In the genomic region with DNA sequence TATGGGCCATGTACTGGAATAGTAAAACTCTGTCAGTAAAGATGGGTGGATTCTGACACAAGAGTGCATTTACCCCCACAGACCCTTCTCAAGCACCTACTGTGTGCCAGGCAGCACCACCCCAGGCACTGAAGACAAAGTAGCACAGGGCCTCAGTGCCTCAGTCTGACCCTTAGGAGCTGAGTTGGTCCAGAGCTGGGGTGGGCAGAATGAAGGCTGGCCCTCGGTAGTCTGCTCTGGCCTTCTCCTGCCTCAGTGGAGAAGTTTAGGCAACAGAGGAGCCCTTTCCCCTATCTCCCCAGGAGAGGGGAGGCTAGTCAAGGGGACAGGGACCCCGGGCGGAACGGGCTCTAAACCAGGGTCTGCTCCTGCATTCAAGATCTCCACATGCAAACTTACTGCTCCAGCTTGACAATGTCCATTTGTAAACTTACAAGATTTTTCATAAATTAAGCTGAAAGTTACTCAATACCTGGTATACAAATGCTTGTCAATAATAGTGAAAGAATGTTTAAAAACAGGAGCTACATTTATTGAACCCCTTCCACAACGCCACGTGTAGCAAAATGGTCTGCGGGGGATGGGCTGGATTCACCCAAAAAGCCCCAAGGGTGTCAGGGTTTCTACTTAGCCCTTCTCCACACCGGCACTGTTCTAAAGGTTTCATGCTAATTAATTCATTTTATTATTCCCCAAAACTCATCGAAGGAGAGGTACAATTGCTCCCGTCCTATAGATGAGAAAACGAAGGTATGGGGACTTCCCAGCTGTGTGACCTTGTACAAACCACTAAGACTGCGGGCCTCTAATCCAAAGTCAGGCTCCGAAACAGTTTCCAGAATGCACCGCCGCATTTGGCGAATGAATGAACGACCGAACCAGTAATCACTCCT, we compare ENCODE assay signal across 8 cellular contexts. TPM values are rescaled to one million over a fixed set of nuclear protein-coding genes. Genes with fewer than 3 reads are reported as not detected.
DNase-seq lines count a peak whose midpoint lies in the region; ATAC-seq and TF ChIP-seq lines count a peak whose summit lies in the region.

No MANE protein-coding gene starts in this region.

- peak overlapping the region; percentile 18 for H3K27ac Mint-ChIP-seq in Calu3 (ENCODE audit: unreplicated experiment)
- H3K27ac Mint-ChIP-seq in activated CD4-positive, alpha-beta T cell treated with anti-CD3 and anti-CD28 coated beads, Interleukin-2, amount 10 ng/mL, durations not matched to agents 7 days and 5 days = peak overlapping the region; percentile 93
- peak overlapping the region; percentile 95 for H3K27ac Mint-ChIP-seq in progenitor cell of endocrine pancreas

- H3K4me1 Mint-ChIP-seq in Calu3 (ENCODE audit: low read depth, unreplicated experiment) = peaks cover 65% of the 10 kb centered on the region
- H3K4me1 Mint-ChIP-seq in activated CD4-positive, alpha-beta T cell treated with anti-CD3 and anti-CD28 coated beads, Interleukin-2, amount 10 ng/mL, durations not matched to agents 7 days and 5 days = peaks cover 52% of the 10 kb centered on the region
- H3K4me1 Mint-ChIP-seq in progenitor cell of endocrine pancreas (ENCODE audit: low read depth) = peaks cover 32% of the 10 kb centered on the region

- CTCF ChIA-PET in Calu3 (lab: Charles Lee) = interaction anchor here (0.6 to 1.9 kb wide), 6 partner anchors 12 to 147 kb away, joined by 3 to 6 read pairs (median 4); no protein-coding TSS in a partner anchor
- CTCF ChIA-PET in activated CD4-positive, alpha-beta T cell treated with anti-CD3 and anti-CD28 coated beads, Interleukin-2, amount 10 ng/mL, durations not matched to agents 7 days and 5 days (lab: Charles Lee) = interaction anchor here (0.7 to 3.0 kb wide), 5 partner anchors 7 to 138 kb away, joined by 3 to 11 read pairs (median 4); no protein-coding TSS in a partner anchor

- H3K9me3 ChIP-seq in esophagus muscularis mucosa = no peaks in the 10 kb centered on the region

- H3K36me3 ChIP-seq in esophagus muscularis mucosa = peaks cover 0 to 20% (median 7%) of the 10 kb centered on the region in 4 donors

- TF ChIP-seq EP300 in esophagus muscularis mucosa (IDR thresholded peaks at IDR 0.05) = no peak

- WGBS in esophagus muscularis mucosa = 11% methylated on average over 14 of the region's 18 CpGs

- POLR2A ChIA-PET in activated CD4-positive, alpha-beta T cell treated with anti-CD3 and anti-CD28 coated beads, Interleukin-2, amount 10 ng/mL, durations not matched to agents 7 days and 5 days (lab: Charles Lee) = interaction anchor here (0.6 kb wide), 1 partner anchor 606 kb away, joined by 3 read pairs; no protein-coding TSS in a partner anchor

- H3K4me1 ChIP-seq in esophagus muscularis mucosa = peaks cover 63 to 70% (median 69%) of the 10 kb centered on the region in 4 donors

- H3K27me3 ChIP-seq in esophagus muscularis mucosa = no peaks in the 10 kb centered on the region

- H3K27ac ChIP-seq in esophagus muscularis mucosa (replicated peaks in 1 of 4) = peak overlapping the region; percentile 97 to 100 (median 100)

- no peak for TF ChIP-seq CTCF in Calu3 (IDR thresholded peaks at IDR 0.05; ENCODE audit: unreplicated experiment)
- TF ChIP-seq CTCF in esophagus muscularis mucosa (IDR thresholded peaks at IDR 0.05) = no peak
- no peak for TF ChIP-seq CTCF in progenitor cell of endocrine pancreas (IDR thresholded peaks at IDR 0.05; ENCODE audit: unreplicated experiment)

- no peak for TF ChIP-seq POLR2A in esophagus muscularis mucosa (IDR thresholded peaks at IDR 0.05; ENCODE audit: low read depth)

- intact Hi-C loops in Calu3 (cut with micrococcal nuclease; ENCODE audit: unreplicated experiment) = no loop called here
- intact Hi-C loops in esophagus muscularis mucosa (cut with DNase I) = no loop called here

- H3K4me3 Mint-ChIP-seq in Calu3 (ENCODE audit: low read depth, unreplicated experiment) (peak overlapping the region; percentile 93), progenitor cell of endocrine pancreas (ENCODE audit: low read depth) (peak overlapping the region; percentile 90)
- peak overlapping the region; percentile 88 for H3K4me3 Mint-ChIP-seq in activated CD4-positive, alpha-beta T cell treated with anti-CD3 and anti-CD28 coated beads, Interleukin-2, amount 10 ng/mL, durations not matched to agents 7 days and 5 days

- H3K9me3 Mint-ChIP-seq in Calu3 (ENCODE audit: low read depth, unreplicated experiment) (no peaks in the 10 kb centered on the region), progenitor cell of endocrine pancreas (ENCODE audit: low read depth) (no peaks in the 10 kb centered on the region)
- H3K9me3 Mint-ChIP-seq in activated CD4-positive, alpha-beta T cell treated with anti-CD3 and anti-CD28 coated beads, Interleukin-2, amount 10 ng/mL, durations not matched to agents 7 days and 5 days = no peaks in the 10 kb centered on the region

- H3K27me3 Mint-ChIP-seq in Calu3 (ENCODE audit: unreplicated experiment) (no peaks in the 10 kb centered on the region), progenitor cell of endocrine pancreas (no peaks in the 10 kb centered on the region)
- H3K27me3 Mint-ChIP-seq in activated CD4-positive, alpha-beta T cell treated with anti-CD3 and anti-CD28 coated beads, Interleukin-2, amount 10 ng/mL, durations not matched to agents 7 days and 5 days = no peaks in the 10 kb centered on the region

- peaks cover 62% of the 10 kb centered on the region for H3K36me3 Mint-ChIP-seq in Calu3 (ENCODE audit: insufficient read depth, unreplicated experiment)
- peaks cover 27% of the 10 kb centered on the region for H3K36me3 Mint-ChIP-seq in activated CD4-positive, alpha-beta T cell treated with anti-CD3 and anti-CD28 coated beads, Interleukin-2, amount 10 ng/mL, durations not matched to agents 7 days and 5 days (ENCODE audit: low read depth)
- peaks cover 3% of the 10 kb centered on the region for H3K36me3 Mint-ChIP-seq in progenitor cell of endocrine pancreas (ENCODE audit: insufficient read depth)

- no peak for DNase-seq in Calu3
- DNase-seq in activated CD4-positive, alpha-beta T cell treated with anti-CD3 and anti-CD28 coated beads, Interleukin-2, amount 10 ng/mL, durations not matched to agents 7 days and 5 days = peak; percentile 25
- no peak for DNase-seq in esophagus muscularis mucosa (ENCODE audit: extremely low spot score)
- no peak for DNase-seq in progenitor cell of endocrine pancreas (ENCODE audit: low spot score, unreplicated experiment)
- DNase-seq in NCI-H446 treated with DMSO at 0.1 percent for 48 hours (lab: John Stamatoyannopoulos, UW) = no peak
- no peak for DNase-seq in C1 segment of cervical spinal cord (lab: John Stamatoyannopoulos, UW)

- ATAC-seq in HG02623 (IDR thresholded peaks at IDR 0.05; ENCODE audit: unreplicated experiment) (peak; percentile 6), HG03097 (IDR thresholded peaks at IDR 0.05; ENCODE audit: low FRiP score, unreplicated experiment) (no peak)

- H3K4me3 ChIP-seq in esophagus muscularis mucosa = peak overlapping the region; percentile 77 to 96 (median 90)

- BruUV-seq in Calu3 (replicated peaks; lab: Mats Ljungman, UMichigan) = TSS peak; percentile 46

RNA-seq across cellular contexts. Expression of a gene that starts 1.5 kb away (rescaled TPM):
- total RNA-seq in Calu3 (2022) (377 and 410 TPM in 2 replicates), esophagus muscularis mucosa (100 to 1,000 TPM; 113 to 125 (median 118) TPM), progenitor cell of endocrine pancreas (123 and 133 TPM in 2 replicates)
- total RNA-seq in activated CD4-positive, alpha-beta T cell treated with anti-CD3 and anti-CD28 coated beads, Interleukin-2, amount 10 ng/mL, durations not matched to agents 7 days and 5 days = 100 to 1,000 TPM; 184 to 208 TPM

RNA-seq across cellular contexts. Expression of a gene that starts 34.9 kb away (rescaled TPM):
- total RNA-seq in Calu3 (2022) (104 TPM in 2 replicates), esophagus muscularis mucosa (10 to 100 TPM; 20.3 to 26.1 (median 22.2) TPM), progenitor cell of endocrine pancreas (52.0 and 58.5 TPM in 2 replicates)
- 10 to 100 TPM; 21.9 to 32.7 TPM for total RNA-seq in activated CD4-positive, alpha-beta T cell treated with anti-CD3 and anti-CD28 coated beads, Interleukin-2, amount 10 ng/mL, durations not matched to agents 7 days and 5 days

Comparison
In these comparisons a context has a peak if more than half of its experiments do, and no peak if none do; other contexts are left out.
1. H3K27ac Mint-ChIP-seq: peak in every context shown above with its lines; median percentile 95 in progenitor cell of endocrine pancreas; 93 in activated CD4-positive, alpha-beta T cell treated with anti-CD3 and anti-CD28 coated beads, Interleukin-2, amount 10 ng/mL, durations not matched to agents 7 days and 5 days; 18 in Calu3.